9 cellular contexts compared by ENCODE assay signal in the genomic region with DNA sequence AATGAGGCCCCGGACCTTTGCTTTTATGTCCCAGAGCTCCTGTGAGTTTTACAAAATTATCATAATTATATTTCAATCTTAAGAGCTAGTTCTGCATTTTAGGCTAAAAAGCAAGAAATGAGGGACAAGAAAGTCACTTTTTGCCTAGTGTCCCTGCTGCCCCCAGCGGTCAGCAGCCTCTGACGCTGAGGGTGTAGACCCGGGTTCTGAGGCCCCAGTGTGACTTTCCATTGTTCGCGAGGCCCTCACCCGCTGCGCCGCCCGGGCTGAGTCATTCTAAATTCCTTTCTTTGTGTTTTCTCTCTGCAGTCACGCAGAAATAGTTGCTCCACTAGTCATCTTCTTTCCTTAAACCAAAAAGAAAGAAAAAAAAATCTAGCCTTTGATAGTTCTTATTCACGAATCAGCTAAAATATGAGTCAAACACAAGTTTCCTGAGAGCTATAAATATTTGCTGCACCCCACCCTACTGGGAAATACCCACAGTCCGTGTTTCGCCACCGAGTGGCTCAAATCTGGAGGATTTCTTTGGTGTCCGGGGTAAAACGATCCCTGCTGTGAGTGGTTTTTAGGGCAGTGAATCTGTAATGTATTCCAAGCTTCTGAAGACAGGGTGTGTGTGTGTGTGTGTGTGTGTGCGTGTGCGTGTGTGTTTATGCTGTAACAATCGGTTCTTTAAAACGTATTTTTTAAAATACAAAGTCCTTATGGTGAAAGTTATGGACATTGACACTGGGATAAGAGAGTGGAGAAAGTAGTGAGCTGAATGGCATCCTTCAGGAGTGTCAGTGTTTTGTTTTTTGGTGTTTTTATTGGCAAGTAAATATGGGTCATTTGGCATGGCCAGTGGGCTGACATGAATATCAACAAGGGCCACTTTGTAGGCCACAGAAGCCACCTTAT. TPM values are rescaled to one million over a fixed set of nuclear protein-coding genes. Genes with fewer than 3 reads are reported as not detected.
DNase-seq lines count a peak whose midpoint lies in the region; ATAC-seq, FAIRE-seq and TF ChIP-seq lines count a peak whose summit lies in the region.
"Had no signal": no experiment of that assay in that cellular context is flagged by ENCODE, and none has a peak within 500 bp of the region (broad histone marks: within the 10 kb centered on the region; RNA-seq: fewer than 3 reads in every experiment).

No MANE protein-coding gene starts in this region.

- H3K36me3 ChIP-seq in astrocyte (ENCODE audit: insufficient read depth, low read length) (no peaks in the 10 kb centered on the region), sigmoid colon (no peaks in the 10 kb centered on the region), WERI-Rb-1 (no peaks in the 10 kb centered on the region)

- no peak overlapping the region for H2AFZ ChIP-seq in astrocyte (ENCODE audit: low read depth, low read length)

- H3K27ac ChIP-seq in astrocyte (ENCODE audit: low read depth, low read length) (peak overlapping the region; percentile 99), sigmoid colon (peak overlapping the region; percentile 90 to 98 (median 93)), WERI-Rb-1 (no peak overlapping the region)
- H3K27ac ChIP-seq: VCaP had no signal

- intact Hi-C loops in CD14-positive monocyte (cut with micrococcal nuclease), result loop anchor here (2.0 to 10.0 kb wide), 2 partner anchors 60 to 74 kb away; a partner anchor contains a TSS
- intact Hi-C loops in sigmoid colon (cut with DNase I), result loop anchor here (1.0 to 5.0 kb wide), 2 partner anchors 59 to 72 kb away; a partner anchor contains a TSS

- peak in 1 of 2 donors; percentile 8 for TF ChIP-seq POLR2A in sigmoid colon (IDR thresholded peaks at IDR 0.05)

- H3K9me3 ChIP-seq in astrocyte (ENCODE audit: insufficient read depth, low read depth, low read length) (no peaks in the 10 kb centered on the region), sigmoid colon (no peaks in the 10 kb centered on the region), WERI-Rb-1 (ENCODE audit: severe bottlenecking) (no peaks in the 10 kb centered on the region)

- H3K27me3 Mint-ChIP-seq in CD14-positive monocyte (ENCODE audit: low read depth in 3 of 3) (no peaks in the 10 kb centered on the region), astrocyte (ENCODE audit: low read depth, unreplicated experiment) (no peaks in the 10 kb centered on the region)

- H3K9me3 Mint-ChIP-seq in CD14-positive monocyte (peaks cover 0 to 6% (median 2%) of the 10 kb centered on the region in 7 donors), astrocyte (ENCODE audit: unreplicated experiment) (peaks cover 4% of the 10 kb centered on the region)

- H3K36me3 Mint-ChIP-seq in CD14-positive monocyte (peaks cover 0 to 3% of the 10 kb centered on the region in 2 donors), astrocyte (ENCODE audit: low read depth, unreplicated experiment) (peaks cover 2% of the 10 kb centered on the region)

- peak overlapping the region; percentile 92 for H3K9ac ChIP-seq in astrocyte (ENCODE audit: low read length)

- H3K4me2 ChIP-seq in astrocyte (ENCODE audit: low read length), result peak overlapping the region; percentile 84

- DNase-seq in CD14-positive monocyte (ENCODE audit: low spot score) (peak; percentile 90), T-helper 2 cell (peak in 4 of 5 experiments; percentile 20 to 70 (median 48)), astrocyte (ENCODE audit: low read depth) (peak; percentile 98), iPS DF 19.7 (ENCODE audit: low read depth, low spot score) (peak; percentile 84), sigmoid colon (peak; percentile 93), WERI-Rb-1 (no peak)

- 17 to 42% methylated on average over 21 of the region's 21 CpGs for WGBS in sigmoid colon, 2 donors

- no peaks in the 10 kb centered on the region for H3K79me2 ChIP-seq in astrocyte (ENCODE audit: insufficient read depth, low read length)

- H3K4me1 ChIP-seq in astrocyte (ENCODE audit: insufficient read depth, low read length) (peaks cover 28% of the 10 kb centered on the region), sigmoid colon (peaks cover 0 to 35% (median 31%) of the 10 kb centered on the region in 4 donors)

- peak in 3 of 4 donors; percentile 14 to 80 (median 15) for TF ChIP-seq EP300 in sigmoid colon (IDR thresholded peaks at IDR 0.05)

- H3K4me3 Mint-ChIP-seq in CD14-positive monocyte (peak overlapping the region; percentile 62 to 80), astrocyte (ENCODE audit: unreplicated experiment) (peak overlapping the region; percentile 80)

- H3K27me3 ChIP-seq in astrocyte (ENCODE audit: insufficient read depth, low read length), result no peaks in the 10 kb centered on the region
- no peaks in the 10 kb centered on the region for H3K27me3 ChIP-seq in sigmoid colon
- no peaks in the 10 kb centered on the region for H3K27me3 ChIP-seq in WERI-Rb-1 (ENCODE audit: insufficient read depth, low read depth, severe bottlenecking)

- no peaks in the 10 kb centered on the region for H4K20me1 ChIP-seq in astrocyte (ENCODE audit: insufficient read depth, low read length)

- H3K4me3 ChIP-seq in astrocyte (ENCODE audit: insufficient read depth, low read depth, low read length), result peak overlapping the region; percentile 58
- H3K4me3 ChIP-seq in sigmoid colon, result peak overlapping the region in 3 of 4 donors; percentile 25 to 39 (median 28)
- H3K4me3 ChIP-seq in WERI-Rb-1 (ENCODE audit: low read depth, low read length), result no peak overlapping the region

- H3K4me1 Mint-ChIP-seq in CD14-positive monocyte, result peaks cover 50% of the 10 kb centered on the region
- peaks cover 29% of the 10 kb centered on the region for H3K4me1 Mint-ChIP-seq in astrocyte (ENCODE audit: low read depth, unreplicated experiment)

- peak; percentile 89 for FAIRE-seq in astrocyte (lab: Jason Lieb, UNC)

- peak overlapping the region; percentile 96 to 100 (median 99) for H3K27ac Mint-ChIP-seq in CD14-positive monocyte
- peak overlapping the region; percentile 99 for H3K27ac Mint-ChIP-seq in astrocyte (ENCODE audit: unreplicated experiment)

- ATAC-seq in GM19455 (IDR thresholded peaks at IDR 0.05; ENCODE audit: unreplicated experiment) (peak; percentile 70), HG03575 (IDR thresholded peaks at IDR 0.05; ENCODE audit: extremely low read depth, insufficient number of reproducible peaks, low FRiP score, unreplicated experiment) (peak; percentile 65)

- TF ChIP-seq CTCF in CD14-positive monocyte (IDR thresholded peaks at IDR 0.05) (peak; percentile 45), astrocyte (IDR thresholded peaks at IDR 0.05; ENCODE audit: insufficient read depth, low read depth, low read length) (peak; percentile 62), sigmoid colon (IDR thresholded peaks at IDR 0.05) (peak in 3 of 4 experiments; percentile 9 to 43 (median 30)), WERI-Rb-1 (IDR thresholded peaks at IDR 0.05; ENCODE audit: low read depth, low read length) (no peak)

RNA-seq across cellular contexts. Expression of a gene that starts 59.7 kb away (rescaled TPM):
- polyA plus RNA-seq in CD14-positive monocyte (1,000 to 10,000 TPM; 5,292 to 5,586 TPM), sigmoid colon (over 10,000 TPM in 1 of 3 donors, 1,000 to 10,000 TPM in 2; 8,557 to 12,921 (median 9,843) TPM)
- total RNA-seq in astrocyte (7,239 and 8,216 TPM in 2 replicates), sigmoid colon (over 10,000 TPM; 10,846 to 15,452 (median 12,894) TPM)
